32 cellular contexts compared by ENCODE assay signal in the genomic region with DNA sequence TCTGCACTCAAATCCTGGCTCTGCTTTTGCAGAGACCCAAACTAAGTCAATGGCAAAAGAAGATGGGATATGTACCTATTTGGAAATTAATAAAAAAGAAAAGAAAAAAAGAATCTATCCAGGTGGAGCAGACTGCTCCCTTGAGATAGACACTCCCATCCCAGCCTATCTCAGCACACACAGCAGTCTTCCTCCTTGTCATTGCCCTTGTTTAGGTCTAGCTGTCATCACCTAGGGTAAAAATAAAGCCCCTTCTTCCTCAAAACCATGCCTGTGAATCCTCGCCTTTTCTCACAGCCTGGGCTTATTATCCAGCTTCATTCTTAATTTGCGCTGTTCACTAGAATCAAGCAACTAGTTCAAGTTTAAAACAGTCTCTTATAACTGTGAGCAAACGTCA.
"Had no signal": no experiment of that assay in that cellular context is flagged by ENCODE, and none has a peak within 500 bp of the region (broad histone marks: within the 10 kb centered on the region; RNA-seq: fewer than 3 reads in every experiment).

No MANE protein-coding gene starts in this region.

- H3K4me2 ChIP-seq: KMS-11 had no signal

- H3K36me3 ChIP-seq: MG63 had no signal

- H3K27me3 ChIP-seq: MG63 had no signal

- DNase-seq: Karpas-422, Kasumi-1, MG63, MM.1S, MV-4-11, NCI-H1048, NCI-H1092, NCI-H1092 treated with DMSO at 0.1 percent for 48 hours, NCI-H1105, NCI-H1105 treated with DMSO at 0.1 percent for 48 hours, NCI-H1417 treated with DMSO at 0.1 percent for 48 hours, NCI-H1436, NCI-H1436 treated with DMSO at 0.1 percent for 48 hours, NCI-H1694 treated with DMSO at 0.1 percent for 48 hours, NCI-H187, NCI-H187 treated with DMSO at 0.1 percent for 48 hours, NCI-H1930, NCI-H2029, NCI-H2029 treated with DMSO at 0.1 percent for 48 hours, NCI-H2081 treated with DMSO at 0.1 percent for 48 hours, NCI-H2107, NCI-H2171, NCI-H2171 treated with DMSO at 0.1 percent for 48 hours, NCI-H2227 treated with DMSO at 0.1 percent for 48 hours, NCI-H226, NCI-H345, NCI-H446, NCI-H446 treated with DMSO at 0.1 percent for 48 hours, NCI-H510A, NCI-H510A treated with DMSO at 0.1 percent for 48 hours, NCI-H524 had no signal

- H3K9ac ChIP-seq: KMS-11 had no signal

- H3K27ac ChIP-seq: KMS-11 had no signal

- H3K9me3 ChIP-seq: MG63 had no signal

- H3K4me3 ChIP-seq: MG63 had no signal
